ENCODE assay signal across 10 cellular contexts in genomic region chr11:67006029-67006884, GRCh38. TPM values are rescaled to one million over a fixed set of nuclear protein-coding genes. Genes with fewer than 3 reads are reported as not detected.
DNase-seq lines count a peak whose midpoint lies in the region; ATAC-seq, FAIRE-seq and TF ChIP-seq lines count a peak whose summit lies in the region.
"Had no signal": no experiment of that assay in that cellular context is flagged by ENCODE, and none has a peak within 500 bp of the region (broad histone marks: within the 10 kb centered on the region; RNA-seq: fewer than 3 reads in every experiment).

No MANE protein-coding gene starts in this region.

- no peak for TF ChIP-seq CTCF in A549 (IDR thresholded peaks at IDR 0.05)
- TF ChIP-seq CTCF in GM23338 (conservative IDR thresholded peaks at IDR 0.05; ENCODE audit: low read depth in 2 of 2): no peak

- H3K27me3 Mint-ChIP-seq in GM23338 (ENCODE audit: insufficient read depth, low read depth, poor library complexity): peaks cover 17% of the 10 kb centered on the region

- no peaks in the 10 kb centered on the region for H3K4me1 ChIP-seq in A549
- peaks cover 20% of the 10 kb centered on the region for H3K4me1 ChIP-seq in GM23338 (ENCODE audit: insufficient read depth)

- peak overlapping the region; percentile 77; the same call in 1 of the 2 replicates for H2AFZ ChIP-seq in GM23338

- H3K27ac ChIP-seq in A549: peak overlapping the region in 1 of 2 experiments; percentile 68; a peak in 3 of 6 replicates
- no peak overlapping the region for H3K27ac ChIP-seq in GM23338 (ENCODE audit: low read depth)
- H3K27ac ChIP-seq: epithelial cell of prostate had no signal

- H3K4me3 ChIP-seq in A549: no peak overlapping the region
- H3K4me3 ChIP-seq in GM23338: no peak overlapping the region

- POLR2A ChIA-PET in A549 (lab: Yijun Ruan, JAX): no interaction called here

- H3K9me3 ChIP-seq in A549: no peaks in the 10 kb centered on the region

- no peaks in the 10 kb centered on the region for H3K79me2 ChIP-seq in GM23338 (replicated peaks; ENCODE audit: insufficient read depth)

- no peaks in the 10 kb centered on the region for H3K36me3 ChIP-seq in GM23338 (ENCODE audit: insufficient read depth)

- peak overlapping the region; percentile 77 for H3K27ac Mint-ChIP-seq in GM23338

- no peak for FAIRE-seq in A549 (lab: Jason Lieb, UNC)
- FAIRE-seq: GM18507 had no signal

- WGBS in A549 (ENCODE audit: missing lambda C conversion rate): 66% methylated on average over 14 of the region's 14 CpGs

- TF ChIP-seq POLR2A in A549 (IDR thresholded peaks at IDR 0.05; ENCODE audit: low read length): no peak

- H3K9me2 ChIP-seq in GM23338 (ENCODE audit: insufficient read depth): no peaks in the 10 kb centered on the region

- no peaks in the 10 kb centered on the region for H3K36me3 Mint-ChIP-seq in GM23338 (ENCODE audit: low read depth)

- no peaks in the 10 kb centered on the region for H4K20me1 ChIP-seq in GM23338 (replicated peaks; ENCODE audit: insufficient read depth)

- no peaks in the 10 kb centered on the region for H3K9me3 Mint-ChIP-seq in GM23338

- no peaks in the 10 kb centered on the region for H3K27me3 ChIP-seq in GM23338 (ENCODE audit: insufficient read depth)

- peaks cover 5% of the 10 kb centered on the region; the same call in 1 of the 2 replicates for H3F3A ChIP-seq in GM23338 (replicated peaks; ENCODE audit: low read depth)

- no peak for TF ChIP-seq RAD21 in A549 (conservative IDR thresholded peaks at IDR 0.05 in 1 of 2, IDR thresholded peaks at IDR 0.05 in 1 of 2)

- ATAC-seq in A549 (peak; percentile 74 to 91; a peak in 5 of 6 replicates), GM23338 (peak; percentile 62), HG03139 (IDR thresholded peaks at IDR 0.05; ENCODE audit: unreplicated experiment) (no peak)

- intact Hi-C loops in head of caudate nucleus (cut with DNase I): no loop called here

- peak; percentile 91 to 92 for DNase-seq in A549 (ENCODE audit: low read depth in 1 of 2, low spot score in 1 of 2)
- DNase-seq in GM23338 (ENCODE audit: low spot score): peak; percentile 88
- DNase-seq in RKO (ENCODE audit: low spot score): peak; percentile 37
- DNase-seq in head of caudate nucleus: peak; percentile 9 to 88 (median 64)
- DNase-seq in T1000 (lab: John Stamatoyannopoulos, UW): no peak
- DNase-seq in T-helper 9 cell: no peak
- DNase-seq in NCI-H1048 (lab: John Stamatoyannopoulos, UW): no peak

- H3K4me3 Mint-ChIP-seq in GM23338: peak overlapping the region; percentile 34; the same call in 2 of the 3 replicates

- peaks cover 24% of the 10 kb centered on the region for H3K4me1 Mint-ChIP-seq in GM23338

- no peak for TF ChIP-seq EP300 in A549 (IDR thresholded peaks at IDR 0.05)

- H3K4me2 ChIP-seq in A549 (peak overlapping the region; percentile 37; the same call in 2 of the 3 replicates), GM23338 (peak overlapping the region; percentile 48; the same call in 1 of the 2 replicates)

- CTCF ChIA-PET in A549 (lab: Yijun Ruan, JAX): interaction anchor here (0.5 to 1.8 kb wide), 6 partner anchors 11 to 340 kb away, joined by 3 to 7 read pairs (median 6); partner anchors contain the start of gene SYT12

TF ChIP-seq in A549, 52 proteins besides CTCF, POLR2A, EP300 and RAD21 (continues in another document):
- no peak for TF ChIP-seq ATOH8 (CRISPR knock-in tag; IDR thresholded peaks at IDR 0.05; ENCODE audit: low read depth)
- TF ChIP-seq USF2 (IDR thresholded peaks at IDR 0.05): peak; percentile 99
- TF ChIP-seq BCL3 (IDR thresholded peaks at IDR 0.05): no peak

RNA-seq across cellular contexts. Expression of gene SYT12, which starts 16.7 kb away (rescaled TPM):
- polyA plus RNA-seq in A549 (2011; rRNA removed) (1.4 and 2.4 TPM in 2 replicates), A549 (2017; fragmentation: RNase III; extraction: RNeasy Plus Mini Kit Qiagen cat#74134 plus additional on column Dnase treatment) (6.6 to 10.6 TPM (median 9.6 TPM) in 3 replicates), GM23338 (2016; fragmentation: Nextera tagmentation; extraction: Ambion mirVana) (0.92 TPM in 2 replicates)
- polyA plus RNA-seq in A549 (2012; cell fraction: cytosol; rRNA removed): 2.7 and 4.7 TPM in 2 replicates
- 7.3 and 8.2 TPM in 2 replicates for polyA plus RNA-seq in A549 (2012; cell fraction: nucleus; rRNA removed)
- 1.7 and 2.3 TPM in 2 replicates for polyA minus RNA-seq in A549 (2011; rRNA and poly(A)+ RNA removed)
- 2.5 and 3.1 TPM in 2 replicates for total RNA-seq in GM23338 (2014; rRNA removed; shearing (Covaris generic))

RNA-seq across cellular contexts. Expression of gene C11orf86, which starts 31.2 kb away (rescaled TPM):
- polyA plus RNA-seq in A549 (2011; rRNA removed) (9.3 and 10.8 TPM in 2 replicates), A549 (2017; fragmentation: RNase III; extraction: RNeasy Plus Mini Kit Qiagen cat#74134 plus additional on column Dnase treatment) (39.7 to 59.6 TPM (median 56.4 TPM) in 3 replicates), GM23338 (2016; fragmentation: Nextera tagmentation; extraction: Ambion mirVana) (0.73 and 0.74 TPM in 2 replicates)
- polyA plus RNA-seq in A549 (2012; cell fraction: cytosol; rRNA removed): 34.5 and 42.5 TPM in 2 replicates
- 23.0 and 24.9 TPM in 2 replicates for polyA plus RNA-seq in A549 (2012; cell fraction: nucleus; rRNA removed)
- polyA minus RNA-seq in A549 (2011; rRNA and poly(A)+ RNA removed): 2.7 and 5.4 TPM in 2 replicates
- 0.21 TPM in 1 of 2 replicates, not detected in the other for total RNA-seq in GM23338 (2014; rRNA removed; shearing (Covaris generic))

RNA-seq across cellular contexts. Expression of gene PC, which starts 48.1 kb away (rescaled TPM):
- polyA plus RNA-seq in A549 (2011; rRNA removed) (14.2 and 15.7 TPM in 2 replicates), A549 (2017; fragmentation: RNase III; extraction: RNeasy Plus Mini Kit Qiagen cat#74134 plus additional on column Dnase treatment) (31.3 to 53.5 TPM (median 45.9 TPM) in 3 replicates), GM23338 (2016; fragmentation: Nextera tagmentation; extraction: Ambion mirVana) (18.3 and 18.9 TPM in 2 replicates)
- polyA plus RNA-seq in A549 (2012; cell fraction: cytosol; rRNA removed): 25.1 and 29.6 TPM in 2 replicates
- polyA plus RNA-seq in A549 (2012; cell fraction: nucleus; rRNA removed): 88.3 and 105 TPM in 2 replicates
- 31.5 and 37.8 TPM in 2 replicates for polyA minus RNA-seq in A549 (2011; rRNA and poly(A)+ RNA removed)
- 21.7 and 24.9 TPM in 2 replicates for total RNA-seq in GM23338 (2014; rRNA removed; shearing (Covaris generic))

RNA-seq across cellular contexts. Expression of gene RHOD, which starts 50.4 kb away (rescaled TPM):
- polyA plus RNA-seq in A549 (2011; rRNA removed): 12.8 and 13.6 TPM in 2 replicates
- 38.8 and 45.1 TPM in 2 replicates for polyA plus RNA-seq in A549 (2012; cell fraction: cytosol; rRNA removed)
- 29.7 and 35.9 TPM in 2 replicates for polyA plus RNA-seq in A549 (2012; cell fraction: nucleus; rRNA removed)
- polyA plus RNA-seq in A549 (2017; fragmentation: RNase III; extraction: RNeasy Plus Mini Kit Qiagen cat#74134 plus additional on column Dnase treatment): 24.8 to 33.2 TPM (median 32.7 TPM) in 3 replicates
- polyA minus RNA-seq in A549 (2011; rRNA and poly(A)+ RNA removed): 7.6 and 12.4 TPM in 2 replicates
- total RNA-seq in GM23338 (2014; rRNA removed; shearing (Covaris generic)): 16.2 and 16.7 TPM in 2 replicates
- 12.7 and 13.8 TPM in 2 replicates for polyA plus RNA-seq in GM23338 (2016; fragmentation: Nextera tagmentation; extraction: Ambion mirVana)

Comparison
In these comparisons a context has a peak if more than half of its experiments do, and no peak if none do; other contexts are left out.
1. DNase-seq: peak in A549 (2 of 2), GM23338 (single experiment), RKO (single experiment) and head of caudate nucleus (42 of 42); none in T1000 (single experiment), T-helper 9 cell (single experiment) and NCI-H1048 (single experiment).